In genomic region chr11:95297680-95298452, GRCh38 we compare ENCODE assay signal across 24 cellular contexts.
DNase-seq lines count a peak whose midpoint lies in the region; ATAC-seq and TF ChIP-seq lines count a peak whose summit lies in the region.
"Had no signal": no experiment of that assay in that cellular context is flagged by ENCODE, and none has a peak within 500 bp of the region (broad histone marks: within the 10 kb centered on the region; RNA-seq: fewer than 3 reads in every experiment).

No MANE protein-coding gene starts in this region.

- no peaks in the 10 kb centered on the region for H3K27me3 ChIP-seq in neural progenitor cell
- H3K27me3 ChIP-seq: BLaER1, body of pancreas, esophagus muscularis mucosa, gastroesophageal sphincter had no signal

- no peak overlapping the region for H3K4me3 ChIP-seq in neural progenitor cell
- H3K4me3 ChIP-seq: BLaER1, body of pancreas, esophagus muscularis mucosa, gastroesophageal sphincter, SK-N-MC had no signal

- no peaks in the 10 kb centered on the region for H4K20me1 ChIP-seq in neural progenitor cell (ENCODE audit: low read depth)
- H4K20me1 ChIP-seq: BLaER1 had no signal

- H2AFZ ChIP-seq in neural progenitor cell (replicated peaks): no peak overlapping the region

- H3K36me3 ChIP-seq in neural progenitor cell: no peaks in the 10 kb centered on the region
- H3K36me3 ChIP-seq: BLaER1, esophagus muscularis mucosa, gastroesophageal sphincter, WERI-Rb-1 had no signal

- no peak for TF ChIP-seq CTCF in neural progenitor cell (IDR thresholded peaks at IDR 0.05)
- no peak for TF ChIP-seq CTCF in osteocyte (IDR thresholded peaks at IDR 0.05)

- no peaks in the 10 kb centered on the region for H3K79me2 ChIP-seq in neural progenitor cell (ENCODE audit: low read depth)

- no peak overlapping the region for H3K27ac ChIP-seq in neural progenitor cell
- H3K27ac ChIP-seq: BLaER1, body of pancreas, gastroesophageal sphincter, SK-N-MC had no signal

- peak overlapping the region; percentile 12 for H3K4me2 ChIP-seq in neural progenitor cell

- CTCF ChIA-PET in activated naive CD4-positive, alpha-beta T cell treated with anti-CD3 and anti-CD28 coated beads for 36 hours (lab: Charles Lee): interaction anchor here (0.6 to 1.7 kb wide), 3 partner anchors 9 to 109 kb away, joined by 3 to 6 read pairs (median 3); no protein-coding TSS in a partner anchor
- CTCF ChIA-PET in activated naive CD4-positive, alpha-beta T cell treated with anti-CD3 and anti-CD28 coated beads, Interleukin-2, amount 10 ng/mL, durations not matched to agents 7 days and 5 days (lab: Charles Lee): no interaction called here

- H3K27ac Mint-ChIP-seq in activated naive CD4-positive, alpha-beta T cell treated with anti-CD3 and anti-CD28 coated beads for 36 hours: peak overlapping the region; percentile 0
- no peak overlapping the region for H3K27ac Mint-ChIP-seq in activated naive CD4-positive, alpha-beta T cell treated with anti-CD3 and anti-CD28 coated beads, Interleukin-2, amount 10 ng/mL, durations not matched to agents 7 days and 5 days
- H3K27ac Mint-ChIP-seq in activated T-helper 1 cell treated with anti-CD3 and anti-CD28 coated beads, Interleukin-12 subunit alpha, Interleukin-12 subunit beta, Interleukin-2, Interleukin-4 antibody, amounts not matched to agents 30 ng/mL and 10 ng/mL and 1 ng/mL, durations not matched to agents 14 hours and 24 hours and 36 hours: peak overlapping the region; percentile 21
- peak overlapping the region; percentile 38 for H3K27ac Mint-ChIP-seq in neural progenitor cell
- no peak overlapping the region for H3K27ac Mint-ChIP-seq in osteocyte (ENCODE audit: unreplicated experiment)
- H3K27ac Mint-ChIP-seq: activated T-cell treated with anti-CD3 and anti-CD28 coated beads, Interleukin-2, amount 50 U/mL, for 24 hours had no signal

- ATAC-seq in HG03342 (IDR thresholded peaks at IDR 0.05; ENCODE audit: unreplicated experiment) (no peak), HG02870 (IDR thresholded peaks at IDR 0.05; ENCODE audit: unreplicated experiment) (no peak)
- ATAC-seq: body of pancreas; gastroesophageal sphincter; HepG2; naive thymus-derived CD4-positive, alpha-beta T cell had no signal

- no peaks in the 10 kb centered on the region for H3K9me3 ChIP-seq in neural progenitor cell (ENCODE audit: low read depth)
- H3K9me3 ChIP-seq: BLaER1, body of pancreas, esophagus muscularis mucosa, gastroesophageal sphincter had no signal

- H3K4me1 ChIP-seq in neural progenitor cell: peaks cover 41% of the 10 kb centered on the region

- intact Hi-C loops in activated naive CD4-positive, alpha-beta T cell treated with anti-CD3 and anti-CD28 coated beads for 36 hours (cut with micrococcal nuclease): loop anchor here (2.0 kb wide), 3 partner anchors 43 to 147 kb away; no protein-coding TSS in a partner anchor
- intact Hi-C loops in activated T-helper 1 cell treated with anti-CD3 and anti-CD28 coated beads, Interleukin-12 subunit alpha, Interleukin-12 subunit beta, Interleukin-2, Interleukin-4 antibody, amounts not matched to agents 30 ng/mL and 10 ng/mL and 1 ng/mL, durations not matched to agents 14 hours and 24 hours and 36 hours (cut with micrococcal nuclease): loop anchor here (2.0 to 5.0 kb wide), 2 partner anchors 47 to 66 kb away; partner anchors contain the start of gene SESN3

- peaks cover 31% of the 10 kb centered on the region for H3K4me1 Mint-ChIP-seq in activated naive CD4-positive, alpha-beta T cell treated with anti-CD3 and anti-CD28 coated beads for 36 hours (ENCODE audit: low read depth)
- peaks cover 34% of the 10 kb centered on the region for H3K4me1 Mint-ChIP-seq in activated naive CD4-positive, alpha-beta T cell treated with anti-CD3 and anti-CD28 coated beads, Interleukin-2, amount 10 ng/mL, durations not matched to agents 7 days and 5 days
- peaks cover 24% of the 10 kb centered on the region for H3K4me1 Mint-ChIP-seq in activated T-helper 1 cell treated with anti-CD3 and anti-CD28 coated beads, Interleukin-12 subunit alpha, Interleukin-12 subunit beta, Interleukin-2, Interleukin-4 antibody, amounts not matched to agents 30 ng/mL and 10 ng/mL and 1 ng/mL, durations not matched to agents 14 hours and 24 hours and 36 hours (ENCODE audit: low read depth)
- H3K4me1 Mint-ChIP-seq in neural progenitor cell (peaks cover 67% of the 10 kb centered on the region), osteocyte (ENCODE audit: unreplicated experiment) (peaks cover 9% of the 10 kb centered on the region)

- peak; percentile 12 for DNase-seq in activated naive CD4-positive, alpha-beta T cell treated with anti-CD3 and anti-CD28 coated beads for 36 hours
- DNase-seq in activated naive CD4-positive, alpha-beta T cell treated with anti-CD3 and anti-CD28 coated beads, Interleukin-2, amount 10 ng/mL, durations not matched to agents 7 days and 5 days: no peak
- no peak for DNase-seq in activated T-helper 1 cell treated with anti-CD3 and anti-CD28 coated beads, Interleukin-12 subunit alpha, Interleukin-12 subunit beta, Interleukin-2, Interleukin-4 antibody, amounts not matched to agents 30 ng/mL and 10 ng/mL and 1 ng/mL, durations not matched to agents 14 hours and 24 hours and 36 hours (ENCODE audit: low spot score)
- no peak for DNase-seq in neural progenitor cell (ENCODE audit: low spot score)
- DNase-seq in osteocyte (ENCODE audit: extremely low spot score, unreplicated experiment): no peak
- DNase-seq in OCI-M1 (lab: John Stamatoyannopoulos, UW): no peak
- DNase-seq: activated T-cell treated with anti-CD3 and anti-CD28 coated beads, Interleukin-2, amount 50 U/mL, for 24 hours; body of pancreas; effector CD8-positive, alpha-beta T cell; mammary epithelial cell; naive thymus-derived CD4-positive, alpha-beta T cell; NCI-H187; NCI-H226; NK-92 treated with Interleukin-12 subunit alpha and Interleukin-12 subunit beta, amount 100 ng/mL, for 24 hours; stimulated activated CD4-positive, alpha-beta T cell treated with anti-CD3 and anti-CD28 coated beads, Interleukin-1b, Interleukin-23, amount 100 ng/mL, for 48 hours; WERI-Rb-1 had no signal

- H3F3A ChIP-seq in neural progenitor cell (ENCODE audit: low read depth): no peaks in the 10 kb centered on the region

- H3K4me3 Mint-ChIP-seq in activated naive CD4-positive, alpha-beta T cell treated with anti-CD3 and anti-CD28 coated beads for 36 hours: no peak overlapping the region
- no peak overlapping the region for H3K4me3 Mint-ChIP-seq in activated naive CD4-positive, alpha-beta T cell treated with anti-CD3 and anti-CD28 coated beads, Interleukin-2, amount 10 ng/mL, durations not matched to agents 7 days and 5 days
- no peak overlapping the region for H3K4me3 Mint-ChIP-seq in activated T-helper 1 cell treated with anti-CD3 and anti-CD28 coated beads, Interleukin-12 subunit alpha, Interleukin-12 subunit beta, Interleukin-2, Interleukin-4 antibody, amounts not matched to agents 30 ng/mL and 10 ng/mL and 1 ng/mL, durations not matched to agents 14 hours and 24 hours and 36 hours
- H3K4me3 Mint-ChIP-seq in neural progenitor cell: no peak overlapping the region
- no peak overlapping the region for H3K4me3 Mint-ChIP-seq in osteocyte (ENCODE audit: unreplicated experiment)
- H3K4me3 Mint-ChIP-seq: activated T-cell treated with anti-CD3 and anti-CD28 coated beads, Interleukin-2, amount 50 U/mL, for 24 hours had no signal

- H3K27me3 Mint-ChIP-seq in activated naive CD4-positive, alpha-beta T cell treated with anti-CD3 and anti-CD28 coated beads for 36 hours (ENCODE audit: low read depth): no peaks in the 10 kb centered on the region
- H3K27me3 Mint-ChIP-seq in activated naive CD4-positive, alpha-beta T cell treated with anti-CD3 and anti-CD28 coated beads, Interleukin-2, amount 10 ng/mL, durations not matched to agents 7 days and 5 days: peaks cover 6% of the 10 kb centered on the region
- H3K27me3 Mint-ChIP-seq in activated T-helper 1 cell treated with anti-CD3 and anti-CD28 coated beads, Interleukin-12 subunit alpha, Interleukin-12 subunit beta, Interleukin-2, Interleukin-4 antibody, amounts not matched to agents 30 ng/mL and 10 ng/mL and 1 ng/mL, durations not matched to agents 14 hours and 24 hours and 36 hours (ENCODE audit: insufficient read depth): no peaks in the 10 kb centered on the region
- H3K27me3 Mint-ChIP-seq in neural progenitor cell (ENCODE audit: insufficient read depth, low read depth): peaks cover 1% of the 10 kb centered on the region
- peaks cover 40% of the 10 kb centered on the region for H3K27me3 Mint-ChIP-seq in osteocyte (ENCODE audit: unreplicated experiment)
- H3K27me3 Mint-ChIP-seq: activated T-cell treated with anti-CD3 and anti-CD28 coated beads, Interleukin-2, amount 50 U/mL, for 24 hours had no signal

- H3K9ac ChIP-seq in neural progenitor cell: no peak overlapping the region
- H3K9ac ChIP-seq: BLaER1 had no signal

- H3K36me3 Mint-ChIP-seq in activated naive CD4-positive, alpha-beta T cell treated with anti-CD3 and anti-CD28 coated beads for 36 hours (ENCODE audit: low read depth): no peaks in the 10 kb centered on the region
- H3K36me3 Mint-ChIP-seq in activated naive CD4-positive, alpha-beta T cell treated with anti-CD3 and anti-CD28 coated beads, Interleukin-2, amount 10 ng/mL, durations not matched to agents 7 days and 5 days: no peaks in the 10 kb centered on the region
- H3K36me3 Mint-ChIP-seq in activated T-helper 1 cell treated with anti-CD3 and anti-CD28 coated beads, Interleukin-12 subunit alpha, Interleukin-12 subunit beta, Interleukin-2, Interleukin-4 antibody, amounts not matched to agents 30 ng/mL and 10 ng/mL and 1 ng/mL, durations not matched to agents 14 hours and 24 hours and 36 hours (ENCODE audit: low read depth): no peaks in the 10 kb centered on the region
- H3K36me3 Mint-ChIP-seq in neural progenitor cell (no peaks in the 10 kb centered on the region), osteocyte (ENCODE audit: unreplicated experiment) (no peaks in the 10 kb centered on the region)
- H3K36me3 Mint-ChIP-seq: activated naive CD4-positive, alpha-beta T cell treated with anti-CD3 and anti-CD28 coated beads, Interleukin-2, amount 50 U/mL, for 72 hours had no signal

- H3K9me3 Mint-ChIP-seq in activated naive CD4-positive, alpha-beta T cell treated with anti-CD3 and anti-CD28 coated beads for 36 hours: no peaks in the 10 kb centered on the region
- H3K9me3 Mint-ChIP-seq in activated naive CD4-positive, alpha-beta T cell treated with anti-CD3 and anti-CD28 coated beads, Interleukin-2, amount 10 ng/mL, durations not matched to agents 7 days and 5 days: no peaks in the 10 kb centered on the region
- no peaks in the 10 kb centered on the region for H3K9me3 Mint-ChIP-seq in activated T-helper 1 cell treated with anti-CD3 and anti-CD28 coated beads, Interleukin-12 subunit alpha, Interleukin-12 subunit beta, Interleukin-2, Interleukin-4 antibody, amounts not matched to agents 30 ng/mL and 10 ng/mL and 1 ng/mL, durations not matched to agents 14 hours and 24 hours and 36 hours
- H3K9me3 Mint-ChIP-seq in neural progenitor cell (no peaks in the 10 kb centered on the region), osteocyte (ENCODE audit: unreplicated experiment) (no peaks in the 10 kb centered on the region)
- H3K9me3 Mint-ChIP-seq: activated T-cell treated with anti-CD3 and anti-CD28 coated beads, Interleukin-2, amount 50 U/mL, for 24 hours; naive thymus-derived CD4-positive, alpha-beta T cell had no signal

Comparison
In these comparisons a context has a peak if more than half of its experiments do, and no peak if none do; other contexts are left out.
1. H3K27ac Mint-ChIP-seq: peak in activated naive CD4-positive, alpha-beta T cell treated with anti-CD3 and anti-CD28 coated beads for 36 hours (single experiment), activated T-helper 1 cell treated with anti-CD3 and anti-CD28 coated beads, Interleukin-12 subunit alpha, Interleukin-12 subunit beta, Interleukin-2, Interleukin-4 antibody, amounts not matched to agents 30 ng/mL and 10 ng/mL and 1 ng/mL, durations not matched to agents 14 hours and 24 hours and 36 hours (single experiment) and neural progenitor cell (single experiment); none in activated naive CD4-positive, alpha-beta T cell treated with anti-CD3 and anti-CD28 coated beads, Interleukin-2, amount 10 ng/mL, durations not matched to agents 7 days and 5 days (single experiment) and osteocyte (single experiment).